8 cellular contexts compared by ENCODE assay signal in the genomic region with DNA sequence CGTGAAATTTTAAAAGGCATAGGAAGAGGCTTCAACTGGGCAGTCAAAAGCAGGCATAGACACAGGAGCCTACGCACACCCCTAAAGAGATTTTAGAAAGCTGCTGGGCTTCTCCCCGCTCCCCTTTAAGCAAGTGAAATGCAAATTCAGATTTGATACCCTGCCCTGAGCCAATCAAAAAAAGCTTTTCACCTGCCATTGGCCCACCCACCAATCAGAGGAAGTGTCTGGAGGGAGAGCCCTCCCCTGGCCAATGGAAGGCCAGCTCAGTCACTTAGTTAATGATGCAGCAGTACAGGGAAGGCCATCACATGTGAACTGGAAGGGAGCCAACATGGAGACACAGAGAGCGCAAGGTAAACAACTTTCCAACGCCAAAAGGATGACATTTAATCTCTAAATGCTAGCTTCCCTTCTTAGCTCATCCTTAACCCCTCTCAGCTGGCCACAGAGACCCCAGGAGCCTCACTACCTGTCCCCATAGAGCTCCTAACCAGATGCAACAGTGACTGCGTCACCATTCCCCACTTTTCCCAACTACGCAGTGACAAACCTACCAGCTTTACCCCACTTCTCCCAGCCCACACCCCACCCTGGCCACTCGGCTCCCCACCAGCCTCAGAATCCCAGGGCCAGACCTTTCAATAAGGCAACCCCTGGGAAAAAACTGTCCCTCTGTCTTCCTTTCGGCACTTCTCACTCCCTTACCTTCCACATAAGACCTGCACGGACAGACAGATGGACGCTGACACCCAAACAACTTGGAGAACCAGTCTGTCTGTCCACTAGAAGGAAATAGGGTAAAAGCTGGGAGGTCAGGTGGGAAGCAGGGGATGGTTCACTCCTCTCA.
DNase-seq lines count a peak whose midpoint lies in the region; ATAC-seq, FAIRE-seq and TF ChIP-seq lines count a peak whose summit lies in the region.

No MANE protein-coding gene starts in this region.

- peak overlapping the region; percentile 97 to 99 (median 98) for H3K27ac ChIP-seq in body of pancreas
- H3K27ac ChIP-seq in keratinocyte (ENCODE audit: control insufficient read depth, insufficient read depth, low read length), result peak overlapping the region; percentile 48

- H3K9me3 Mint-ChIP-seq in T-cell, result no peaks in the 10 kb centered on the region

- DNase-seq in AG09319 (ENCODE audit: extremely low read depth, low read depth), result peak; percentile 51
- peak; percentile 48 to 87 (median 72) for DNase-seq in T-cell
- DNase-seq in body of pancreas, result peak; percentile 92 to 97 (median 95)
- DNase-seq in keratinocyte (ENCODE audit: low read depth, low spot score), result no peak
- DNase-seq in stimulated activated CD4-positive, alpha-beta T cell treated with anti-CD3 and anti-CD28 coated beads, Interleukin-1b, Interleukin-23, amount 100 ng/mL, for 4 hours (ENCODE audit: low read depth in 2 of 2), result peak; percentile 41 to 59
- no peak for DNase-seq in MV-4-11 (lab: John Stamatoyannopoulos, UW)

- H3K79me2 ChIP-seq in keratinocyte (ENCODE audit: control insufficient read depth, insufficient read depth, low read length), result peaks cover 58% of the 10 kb centered on the region

- H3K4me1 ChIP-seq in body of pancreas (peaks cover 74% of the 10 kb centered on the region), keratinocyte (ENCODE audit: control insufficient read depth, extremely low read depth, insufficient read depth, low read length) (peaks cover 38% of the 10 kb centered on the region)

- peak overlapping the region; percentile 98 to 99 for H3K27ac Mint-ChIP-seq in T-cell

- WGBS in body of pancreas, 2 donors, result 26 to 31% methylated on average over 11 of the region's 11 CpGs

- peak; percentile 44 to 87 (median 84) for TF ChIP-seq POLR2A in body of pancreas (IDR thresholded peaks at IDR 0.05)

- intact Hi-C loops in body of pancreas (cut with DNase I), result no loop called here

- CTCF ChIA-PET in T-cell (lab: Charles Lee), result interaction anchor here (0.5 to 3.4 kb wide), 15 partner anchors 10 to 140 kb away, joined by 3 to 44 read pairs (median 4); no protein-coding TSS in a partner anchor

- H3K4me3 Mint-ChIP-seq in T-cell, result peak overlapping the region; percentile 92 to 96 (median 93)

- ATAC-seq in GM18867 (IDR thresholded peaks at IDR 0.05; ENCODE audit: unreplicated experiment) (peak; percentile 56), HG03045 (IDR thresholded peaks at IDR 0.05; ENCODE audit: unreplicated experiment) (peak; percentile 66), T-cell (replicated peaks in 1 of 4) (peak; percentile 58 to 62 (median 61)), body of pancreas (peak; percentile 80)

- H3K9me3 ChIP-seq in body of pancreas, result no peaks in the 10 kb centered on the region
- H3K9me3 ChIP-seq in keratinocyte (ENCODE audit: control insufficient read depth, low read depth, low read length), result no peaks in the 10 kb centered on the region

- peaks cover 2 to 4% of the 10 kb centered on the region in 2 donors for H3K27me3 Mint-ChIP-seq in T-cell

- H3K4me1 Mint-ChIP-seq in T-cell, result peaks cover 88 to 93% (median 91%) of the 10 kb centered on the region in 3 donors

- H3K27me3 ChIP-seq in body of pancreas (no peaks in the 10 kb centered on the region), keratinocyte (ENCODE audit: control insufficient read depth, extremely low read depth, insufficient read depth, low read length) (no peaks in the 10 kb centered on the region)

- no peak for FAIRE-seq in keratinocyte (lab: Jason Lieb, UNC)

- H3K36me3 Mint-ChIP-seq in T-cell, result peaks cover 33% of the 10 kb centered on the region

- POLR2A ChIA-PET in T-cell (lab: Charles Lee), result interaction anchor here (0.5 to 1.6 kb wide), 14 partner anchors 10 to 68 kb away, joined by 3 to 6 read pairs (median 4); no protein-coding TSS in a partner anchor

- H3K4me3 ChIP-seq in body of pancreas, result peak overlapping the region; percentile 50 to 55
- H3K4me3 ChIP-seq in keratinocyte (ENCODE audit: control insufficient read depth in 2 of 3, extremely low read depth in 1 of 3, insufficient read depth in 2 of 3, low read depth in 1 of 3, low read length in 3 of 3), result no peak overlapping the region

- peak overlapping the region; percentile 18 for H3K9ac ChIP-seq in keratinocyte (ENCODE audit: control insufficient read depth, extremely low read depth, insufficient read depth, low read length)

- no peak for TF ChIP-seq CTCF in AG09319 (IDR thresholded peaks at IDR 0.05; ENCODE audit: low read depth, low read length)
- peak in 1 of 7 experiments; percentile 1 for TF ChIP-seq CTCF in body of pancreas (IDR thresholded peaks at IDR 0.05)
- TF ChIP-seq CTCF in keratinocyte (optimal IDR thresholded peaks at IDR 0.05 in 1 of 3, IDR thresholded peaks at IDR 0.05 in 1 of 3, conservative IDR thresholded peaks at IDR 0.05 in 1 of 3; ENCODE audit: extremely low read depth in 1 of 3, insufficient read depth in 2 of 3, low read length in 3 of 3), result no peak

- peaks cover 4% of the 10 kb centered on the region for H3K9me1 ChIP-seq in keratinocyte (ENCODE audit: control insufficient read depth, extremely low read depth, insufficient read depth, low read length)

- H3K36me3 ChIP-seq in body of pancreas (replicated peaks in 1 of 2; ENCODE audit: insufficient read depth in 1 of 2, low read depth in 2 of 2) (peaks cover 0 to 3% of the 10 kb centered on the region in 2 donors), keratinocyte (ENCODE audit: control insufficient read depth in 2 of 2, extremely low read depth in 1 of 2, insufficient read depth in 2 of 2, low read length in 2 of 2) (peaks cover 12 to 14% of the 10 kb centered on the region in 2 experiments)

- dilution Hi-C loops in keratinocyte (cut with MboI; ENCODE audit: extremely low pct_ligation_motif_present, low sequenced_read_pairs), result no loop called here

- no peak overlapping the region for H3K4me2 ChIP-seq in keratinocyte (ENCODE audit: control insufficient read depth, extremely low read depth, insufficient read depth, low read depth, low read length)

- H4K20me1 ChIP-seq in keratinocyte (ENCODE audit: control insufficient read depth, extremely low read depth, insufficient read depth, low read length), result no peaks in the 10 kb centered on the region

- no peak overlapping the region for H2AFZ ChIP-seq in keratinocyte (ENCODE audit: control insufficient read depth, low read length)

Comparison
In these comparisons a context has a peak if more than half of its experiments do, and no peak if none do; other contexts are left out.
1. DNase-seq: peak in AG09319 (single experiment), T-cell (34 of 34), body of pancreas (4 of 4) and stimulated activated CD4-positive, alpha-beta T cell treated with anti-CD3 and anti-CD28 coated beads, Interleukin-1b, Interleukin-23, amount 100 ng/mL, for 4 hours (2 of 2); none in keratinocyte (single experiment) and MV-4-11 (single experiment).
2. H3K4me3 ChIP-seq: peak in body of pancreas (2 of 2); none in keratinocyte (0 of 3).
3. Peak in every context shown above with its lines, with median percentiles within 50 percentile points of each other: ATAC-seq.